ENCODE assay signal across 8 cellular contexts in the genomic region with DNA sequence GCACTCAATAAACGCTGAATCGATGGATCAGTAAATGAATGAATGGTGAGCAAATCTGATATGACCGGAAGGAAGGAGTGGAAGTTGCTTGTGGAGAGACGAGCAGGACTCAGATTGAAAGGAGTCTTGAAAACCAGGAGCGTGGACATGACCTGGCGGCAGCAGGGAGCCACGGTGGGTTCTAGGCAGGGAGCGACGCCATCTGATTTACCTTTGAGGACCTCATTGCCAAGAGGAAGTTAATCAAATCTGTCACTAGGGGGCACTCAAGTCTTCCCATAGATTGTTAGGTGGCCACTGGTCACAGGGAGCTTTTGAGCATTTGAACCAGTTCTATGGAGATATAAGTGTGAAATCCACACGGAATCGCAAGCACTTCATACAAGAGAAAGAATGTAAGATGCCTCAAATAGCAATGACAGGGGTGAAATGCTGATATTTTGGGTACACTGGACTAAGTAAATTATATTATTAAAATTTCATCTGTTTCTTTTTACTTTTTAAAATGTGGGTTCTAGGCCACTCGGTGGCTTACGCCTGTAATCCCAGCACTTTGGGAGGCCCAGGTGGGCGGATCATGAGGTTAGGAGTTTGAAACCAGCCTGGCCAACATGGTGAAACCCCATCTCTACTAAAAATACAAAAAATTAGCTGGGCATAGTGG. TPM values are rescaled to one million over a fixed set of nuclear protein-coding genes. Genes with fewer than 3 reads are reported as not detected.
DNase-seq lines count a peak whose midpoint lies in the region; ATAC-seq and TF ChIP-seq lines count a peak whose summit lies in the region.

No MANE protein-coding gene starts in this region.

- peaks cover 7% of the 10 kb centered on the region; the same call in 1 of the 2 replicates for H3K27me3 ChIP-seq in MG63
- H3K27me3 ChIP-seq in heart left ventricle = no peaks in the 10 kb centered on the region

- intact Hi-C loops in heart left ventricle (cut with DNase I) = loop anchor here (1.0 to 10.0 kb wide), 7 partner anchors 50 to 216 kb away; partner anchors contain the start of genes TIMM44 (in 6 of the 10) and CERS4 (in 1 of the 10)

- peaks cover 0 to 15% (median 9%) of the 10 kb centered on the region in 12 donors for H3K4me1 ChIP-seq in heart left ventricle

- H3K36me3 ChIP-seq in MG63 (no peaks in the 10 kb centered on the region), heart left ventricle (no peaks in the 10 kb centered on the region)

- no peak overlapping the region for H3K27ac Mint-ChIP-seq in activated naive CD8-positive, alpha-beta T cell treated with anti-CD3 and anti-CD28 coated beads, Interleukin-2, amount 10 ng/mL, durations not matched to agents 7 days and 5 days

- H3K4me3 ChIP-seq in MG63 = no peak overlapping the region
- H3K4me3 ChIP-seq in heart left ventricle = no peak overlapping the region

- no peaks in the 10 kb centered on the region for H3K9me3 Mint-ChIP-seq in activated naive CD8-positive, alpha-beta T cell treated with anti-CD3 and anti-CD28 coated beads, Interleukin-2, amount 10 ng/mL, durations not matched to agents 7 days and 5 days

- peak; percentile 59 to 81 (median 75) for TF ChIP-seq CTCF in heart left ventricle (IDR thresholded peaks at IDR 0.05)

- POLR2A ChIA-PET in activated naive CD8-positive, alpha-beta T cell treated with anti-CD3 and anti-CD28 coated beads, Interleukin-2, amount 10 ng/mL, durations not matched to agents 7 days and 5 days (lab: Charles Lee) = interaction anchor here (1.0 to 1.3 kb wide), 4 partner anchors 36 to 92 kb away, joined by 3 to 5 read pairs (median 3); partner anchors contain the start of gene CERS4

- ATAC-seq in activated naive CD8-positive, alpha-beta T cell treated with anti-CD3 and anti-CD28 coated beads, Interleukin-2, amount 10 ng/mL, durations not matched to agents 7 days and 5 days (ENCODE audit: low read depth) = peak; percentile 79
- peak; percentile 40 to 67 (median 60) for ATAC-seq in heart left ventricle
- no peak for ATAC-seq in GM19467 (IDR thresholded peaks at IDR 0.05; ENCODE audit: unreplicated experiment)
- ATAC-seq in HG03280 (IDR thresholded peaks at IDR 0.05; ENCODE audit: unreplicated experiment) = no peak

- peaks cover 24% of the 10 kb centered on the region for H3K27me3 Mint-ChIP-seq in activated naive CD8-positive, alpha-beta T cell treated with anti-CD3 and anti-CD28 coated beads, Interleukin-2, amount 10 ng/mL, durations not matched to agents 7 days and 5 days

- peaks cover 6% of the 10 kb centered on the region for H3K4me1 Mint-ChIP-seq in activated naive CD8-positive, alpha-beta T cell treated with anti-CD3 and anti-CD28 coated beads, Interleukin-2, amount 10 ng/mL, durations not matched to agents 7 days and 5 days

- no peaks in the 10 kb centered on the region for H3K9me3 ChIP-seq in MG63
- H3K9me3 ChIP-seq in heart left ventricle = no peaks in the 10 kb centered on the region

- no peaks in the 10 kb centered on the region for H3K36me3 Mint-ChIP-seq in activated naive CD8-positive, alpha-beta T cell treated with anti-CD3 and anti-CD28 coated beads, Interleukin-2, amount 10 ng/mL, durations not matched to agents 7 days and 5 days

- 40 to 43% (median 42%) methylated on average over 14 of the region's 14 CpGs for WGBS in heart left ventricle, 4 donors

- H3K27ac ChIP-seq in heart left ventricle = no peak overlapping the region

- TF ChIP-seq POLR2A in heart left ventricle (IDR thresholded peaks at IDR 0.05) = no peak

- H3K4me3 Mint-ChIP-seq in activated naive CD8-positive, alpha-beta T cell treated with anti-CD3 and anti-CD28 coated beads, Interleukin-2, amount 10 ng/mL, durations not matched to agents 7 days and 5 days = no peak overlapping the region

- DNase-seq in ELF-1 (ENCODE audit: low read depth, low spot score) (peak; percentile 72), MG63 (peak; percentile 43), RKO (ENCODE audit: low spot score) (peak; percentile 72), heart left ventricle (peak in 4 of 5 donors; percentile 42 to 61 (median 50)), pulmonary artery endothelial cell (ENCODE audit: low read depth, low spot score) (peak; percentile 41)
- no peak for DNase-seq in activated naive CD8-positive, alpha-beta T cell treated with anti-CD3 and anti-CD28 coated beads, Interleukin-2, amount 10 ng/mL, durations not matched to agents 7 days and 5 days

RNA-seq across cellular contexts. Expression of gene FBN3, which starts 9.2 kb away (rescaled TPM):
- not detected in 2 replicates for total RNA-seq in MG63 (2014; rRNA removed; shearing (Covaris generic); ENCODE audit: low replicate concordance)
- under 1 TPM; 0.03 to 0.50 TPM for total RNA-seq in activated naive CD8-positive, alpha-beta T cell treated with anti-CD3 and anti-CD28 coated beads, Interleukin-2, amount 10 ng/mL, durations not matched to agents 7 days and 5 days
- under 1 TPM in 1 of 9 donors, not detected in 8; 0.32 TPM for total RNA-seq in heart left ventricle
- polyA plus RNA-seq in heart left ventricle = not detected
- total RNA-seq in pulmonary artery endothelial cell = not detected in 2 replicates

RNA-seq across cellular contexts. Expression of gene CERS4, which starts 50.6 kb away (rescaled TPM):
- 9.9 and 20.3 TPM in 2 replicates for total RNA-seq in MG63 (2014; rRNA removed; shearing (Covaris generic); ENCODE audit: low replicate concordance)
- total RNA-seq in activated naive CD8-positive, alpha-beta T cell treated with anti-CD3 and anti-CD28 coated beads, Interleukin-2, amount 10 ng/mL, durations not matched to agents 7 days and 5 days = 10 to 100 TPM; 32.5 to 32.8 TPM
- total RNA-seq in heart left ventricle (10 to 100 TPM; 13.6 to 25.6 (median 20.6) TPM), pulmonary artery endothelial cell (1.3 and 2.5 TPM in 2 replicates)
- 10 to 100 TPM; 11.1 to 37.7 TPM for polyA plus RNA-seq in heart left ventricle

Comparison
In these comparisons a context has a peak if more than half of its experiments do, and no peak if none do; other contexts are left out.
1. ATAC-seq: peak in activated naive CD8-positive, alpha-beta T cell treated with anti-CD3 and anti-CD28 coated beads, Interleukin-2, amount 10 ng/mL, durations not matched to agents 7 days and 5 days (single experiment) and heart left ventricle (4 of 4); none in GM19467 (single experiment) and HG03280 (single experiment).